In genomic region chr17:50708050-50709000, GRCh38 we compare ENCODE assay signal across 9 cellular contexts. TPM values are rescaled to one million over a fixed set of nuclear protein-coding genes. Genes with fewer than 3 reads are reported as not detected.
DNase-seq lines count a peak whose midpoint lies in the region; ATAC-seq and TF ChIP-seq lines count a peak whose summit lies in the region.
"Had no signal": no experiment of that assay in that cellular context is flagged by ENCODE, and none has a peak within 500 bp of the region (broad histone marks: within the 10 kb centered on the region; RNA-seq: fewer than 3 reads in every experiment).

No MANE protein-coding gene starts in this region.

- H3K4me3 ChIP-seq in GM12864 (ENCODE audit: low read depth, low read length) (peak overlapping the region; percentile 92), coronary artery (peak overlapping the region; percentile 90), upper lobe of left lung (peak overlapping the region in 3 of 4 donors; percentile 68 to 86 (median 84))

- ATAC-seq in memory B cell (ENCODE audit: low read depth) (peak; percentile 7), upper lobe of left lung (ENCODE audit: low FRiP score in 2 of 2) (peak in 1 of 2 donors; percentile 32), GM21529 (IDR thresholded peaks at IDR 0.05; ENCODE audit: unreplicated experiment) (no peak)

- H3K4me1 ChIP-seq in upper lobe of left lung = peaks cover 25 to 52% (median 28%) of the 10 kb centered on the region in 4 donors

- H3K27me3 ChIP-seq in upper lobe of left lung = no peaks in the 10 kb centered on the region

- no peaks in the 10 kb centered on the region for H3K9me3 ChIP-seq in upper lobe of left lung

- peak overlapping the region; percentile 99 for H3K27ac Mint-ChIP-seq in memory B cell

- peaks cover 27% of the 10 kb centered on the region for H3K4me1 Mint-ChIP-seq in memory B cell

- peaks cover 8% of the 10 kb centered on the region for H3K36me3 Mint-ChIP-seq in memory B cell

- peak in 2 of 4 donors; percentile 24 to 46 for TF ChIP-seq POLR2A in upper lobe of left lung (IDR thresholded peaks at IDR 0.05)

- H3K27ac ChIP-seq in coronary artery = peak overlapping the region; percentile 87 to 98
- H3K27ac ChIP-seq in upper lobe of left lung = peak overlapping the region; percentile 89 to 97 (median 97)

- H3K36me3 ChIP-seq in upper lobe of left lung = peaks cover 0 to 8% (median 0%) of the 10 kb centered on the region in 4 donors

- no peaks in the 10 kb centered on the region for H3K27me3 Mint-ChIP-seq in memory B cell

- peak overlapping the region; percentile 99 for H3K4me3 Mint-ChIP-seq in memory B cell

- DNase-seq in A172 (ENCODE audit: low spot score) (peak; percentile 27), GM12864 (ENCODE audit: low read depth) (no peak), OCI-M1 (lab: John Stamatoyannopoulos, UW) (peak; percentile 73), coronary artery (ENCODE audit: low spot score) (no peak), memory B cell (ENCODE audit: low spot score in 2 of 2) (no peak), upper lobe of left lung (no peak), posterior vena cava (ENCODE audit: low spot score) (no peak)

- TF ChIP-seq EP300 in upper lobe of left lung (IDR thresholded peaks at IDR 0.05) = no peak

- TF ChIP-seq CTCF in GM12864 (IDR thresholded peaks at IDR 0.05; ENCODE audit: low read depth, low read length, missing control alignments) (no peak), coronary artery (IDR thresholded peaks at IDR 0.05) (no peak), upper lobe of left lung (IDR thresholded peaks at IDR 0.05) (no peak)

- no peaks in the 10 kb centered on the region for H3K9me3 Mint-ChIP-seq in memory B cell

- intact Hi-C loops in posterior vena cava (cut with DNase I) = no loop called here

- WGBS in upper lobe of left lung, 2 donors = 7% methylated on average over 6 of the region's 6 CpGs

RNA-seq across cellular contexts. Expression of gene ANKRD40, which starts 0.6 kb away (rescaled TPM):
- 43.4 and 54.6 TPM in 2 replicates for total RNA-seq in A172 (2014; rRNA removed; shearing (Covaris generic))
- total RNA-seq in upper lobe of left lung = 10 to 100 TPM; 27.9 to 52.9 (median 43.7) TPM
- 10 to 100 TPM; 57.4 to 77.3 TPM for total RNA-seq in posterior vena cava

RNA-seq across cellular contexts. Expression of gene LUC7L3, which starts 11.1 kb away (rescaled TPM):
- total RNA-seq in A172 (2014; rRNA removed; shearing (Covaris generic)) = 58.6 and 63.2 TPM in 2 replicates
- total RNA-seq in upper lobe of left lung (100 to 1,000 TPM in 2 of 6 donors, 10 to 100 TPM in 4; 38.2 to 625 (median 91.4) TPM), posterior vena cava (10 to 100 TPM; 82.0 to 92.5 TPM)

RNA-seq across cellular contexts. Expression of gene ANKRD40CL, which starts 59.0 kb away (rescaled TPM):
- total RNA-seq in A172 (2014; rRNA removed; shearing (Covaris generic)) = not detected in 2 replicates
- not detected for total RNA-seq in upper lobe of left lung
- total RNA-seq in posterior vena cava = not detected
- total RNA-seq: pulmonary artery endothelial cell had no signal

Comparison
In these comparisons a context has a peak if more than half of its experiments do, and no peak if none do; other contexts are left out.
1. DNase-seq: peak in A172 (single experiment) and OCI-M1 (single experiment); none in GM12864 (single experiment), coronary artery (single experiment), memory B cell (0 of 2), upper lobe of left lung (0 of 2) and posterior vena cava (single experiment).
2. Peak in every context shown above with its lines, with median percentiles within 50 percentile points of each other: H3K4me3 ChIP-seq.